In genomic region chr16:85395207-85395912, GRCh38 we compare ENCODE assay signal across 8 cellular contexts.
A peak's percentile ranks its signal among the peaks of the same experiment; 100 is the strongest.
DNase-seq lines count a peak whose midpoint lies in the region; ATAC-seq, FAIRE-seq and TF ChIP-seq lines count a peak whose summit lies in the region.

No MANE protein-coding gene starts in this region.

- H3K27ac Mint-ChIP-seq in Calu3 (ENCODE audit: unreplicated experiment) = no peak overlapping the region
- H3K27ac Mint-ChIP-seq in naive thymus-derived CD4-positive, alpha-beta T cell = no peak overlapping the region

- H3K4me3 ChIP-seq in naive thymus-derived CD4-positive, alpha-beta T cell (ENCODE audit: low read length) = no peak overlapping the region

- TF ChIP-seq CTCF in Calu3 (IDR thresholded peaks at IDR 0.05; ENCODE audit: unreplicated experiment) = no peak

- peaks cover 62% of the 10 kb centered on the region for H3K27me3 Mint-ChIP-seq in Calu3 (ENCODE audit: unreplicated experiment)
- H3K27me3 Mint-ChIP-seq in naive thymus-derived CD4-positive, alpha-beta T cell = peaks cover 0 to 3% (median 0%) of the 10 kb centered on the region in 5 donors

- H3K27ac ChIP-seq in naive thymus-derived CD4-positive, alpha-beta T cell (ENCODE audit: low read depth, low read length) = no peak overlapping the region

- H3K36me3 ChIP-seq in naive thymus-derived CD4-positive, alpha-beta T cell (ENCODE audit: control insufficient read depth in 2 of 3, insufficient read depth in 3 of 3, low read length in 3 of 3) = no peaks in the 10 kb centered on the region

- no peaks in the 10 kb centered on the region for H3K4me1 ChIP-seq in naive thymus-derived CD4-positive, alpha-beta T cell (ENCODE audit: control insufficient read depth in 2 of 2, insufficient read depth in 2 of 2, low read length in 2 of 2)

- H3K36me3 Mint-ChIP-seq in Calu3 (ENCODE audit: insufficient read depth, unreplicated experiment) = no peaks in the 10 kb centered on the region
- no peaks in the 10 kb centered on the region for H3K36me3 Mint-ChIP-seq in naive thymus-derived CD4-positive, alpha-beta T cell

- no TSS peak for BruUV-seq in Calu3 (replicated peaks; lab: Mats Ljungman, UMichigan)

- intact Hi-C loops in Calu3 (cut with micrococcal nuclease; ENCODE audit: unreplicated experiment) = loop anchor here (10.0 kb wide), 3 partner anchors 91 to 319 kb away; partner anchors contain the start of gene GSE1
- intact Hi-C loops in naive thymus-derived CD4-positive, alpha-beta T cell (cut with micrococcal nuclease) = no loop called here

- POLR2A ChIA-PET in naive thymus-derived CD4-positive, alpha-beta T cell (lab: Charles Lee) = no interaction called here

- ATAC-seq in naive thymus-derived CD4-positive, alpha-beta T cell = no peak

- no peaks in the 10 kb centered on the region for H3K9me3 Mint-ChIP-seq in Calu3 (ENCODE audit: low read depth, unreplicated experiment)
- no peaks in the 10 kb centered on the region for H3K9me3 Mint-ChIP-seq in naive thymus-derived CD4-positive, alpha-beta T cell

- no peaks in the 10 kb centered on the region for H3K27me3 ChIP-seq in naive thymus-derived CD4-positive, alpha-beta T cell (ENCODE audit: control insufficient read depth in 2 of 2, insufficient read depth in 2 of 2, low read length in 2 of 2)

- H3K4me1 Mint-ChIP-seq in Calu3 (ENCODE audit: low read depth, unreplicated experiment) = peaks cover 11% of the 10 kb centered on the region
- H3K4me1 Mint-ChIP-seq in naive thymus-derived CD4-positive, alpha-beta T cell = peaks cover 0 to 2% (median 0%) of the 10 kb centered on the region in 7 donors

- DNase-seq in Calu3 (peak; percentile 82), HK-2 (ENCODE audit: unreplicated experiment) (peak; percentile 95), RCC 7860 (ENCODE audit: low spot score) (peak; percentile 96), fibroblast of gingiva (ENCODE audit: low read depth) (peak; percentile 98), non-pigmented ciliary epithelial cell (ENCODE audit: low read depth) (peak; percentile 87), SIG-M5 (lab: John Stamatoyannopoulos, UW) (no peak)
- DNase-seq in activated CD4-positive, alpha-beta T cell treated with anti-CD3 and anti-CD28 coated beads for 1 hour = no peak
- DNase-seq in naive thymus-derived CD4-positive, alpha-beta T cell = no peak

- FAIRE-seq in RCC 7860 (lab: Jason Lieb, UNC) = peak; percentile 84

- CTCF ChIA-PET in Calu3 (lab: Charles Lee) = interaction anchor here (0.5 to 1.2 kb wide), 10 partner anchors 11 to 221 kb away, joined by 3 to 11 read pairs (median 4); no protein-coding TSS in a partner anchor
- CTCF ChIA-PET in naive thymus-derived CD4-positive, alpha-beta T cell (lab: Charles Lee) = interaction anchor here (0.5 kb wide), 1 partner anchor 152 kb away, joined by 4 read pairs; no protein-coding TSS in a partner anchor

- H3K9me3 ChIP-seq in naive thymus-derived CD4-positive, alpha-beta T cell (ENCODE audit: control insufficient read depth in 2 of 3, low read length in 3 of 3) = no peaks in the 10 kb centered on the region

- H3K4me3 Mint-ChIP-seq in Calu3 (ENCODE audit: low read depth, unreplicated experiment) = no peak overlapping the region
- H3K4me3 Mint-ChIP-seq in naive thymus-derived CD4-positive, alpha-beta T cell = no peak overlapping the region

Comparison
In these comparisons a context has a peak if more than half of its experiments do, and no peak if none do; other contexts are left out.
1. DNase-seq: peak in Calu3 (single experiment), HK-2 (single experiment), RCC 7860 (single experiment), fibroblast of gingiva (single experiment) and non-pigmented ciliary epithelial cell (single experiment); none in activated CD4-positive, alpha-beta T cell treated with anti-CD3 and anti-CD28 coated beads for 1 hour (single experiment), naive thymus-derived CD4-positive, alpha-beta T cell (0 of 9) and SIG-M5 (single experiment).